In genomic region chr5:130836729-130837660, GRCh38 we compare ENCODE assay signal across 9 cellular contexts.
DNase-seq lines count a peak whose midpoint lies in the region; ATAC-seq and TF ChIP-seq lines count a peak whose summit lies in the region.
"Had no signal": no experiment of that assay in that cellular context is flagged by ENCODE, and none has a peak within 500 bp of the region (broad histone marks: within the 10 kb centered on the region; RNA-seq: fewer than 3 reads in every experiment).

No MANE protein-coding gene starts in this region.

- H3K36me3 ChIP-seq in BE2C (no peaks in the 10 kb centered on the region), lower lobe of right lung (no peaks in the 10 kb centered on the region)

- H3K27me3 ChIP-seq in BE2C = no peaks in the 10 kb centered on the region
- H3K27me3 ChIP-seq in lower lobe of right lung (ENCODE audit: low read depth) = no peaks in the 10 kb centered on the region

- H3K9me3 ChIP-seq in BE2C (no peaks in the 10 kb centered on the region), lower lobe of right lung (no peaks in the 10 kb centered on the region)

- no peaks in the 10 kb centered on the region for H3K36me3 Mint-ChIP-seq in activated naive CD8-positive, alpha-beta T cell treated with anti-CD3 and anti-CD28 coated beads for 36 hours

- peak overlapping the region; percentile 52 for H3K4me3 ChIP-seq in BE2C (ENCODE audit: low read depth, low read length)
- peak overlapping the region; percentile 41 for H3K4me3 ChIP-seq in lower lobe of right lung

- H3K4me1 ChIP-seq in BE2C (no peaks in the 10 kb centered on the region; the same call in 1 of the 2 replicates), lower lobe of right lung (peaks cover 3% of the 10 kb centered on the region)

- H3K4me1 Mint-ChIP-seq in activated naive CD8-positive, alpha-beta T cell treated with anti-CD3 and anti-CD28 coated beads for 36 hours = peaks cover 10% of the 10 kb centered on the region

- no peak overlapping the region for H3K27ac Mint-ChIP-seq in activated naive CD8-positive, alpha-beta T cell treated with anti-CD3 and anti-CD28 coated beads for 36 hours

- no peak for DNase-seq in BE2C
- DNase-seq in activated naive CD8-positive, alpha-beta T cell treated with anti-CD3 and anti-CD28 coated beads for 36 hours = no peak
- DNase-seq in lower lobe of right lung = no peak
- DNase-seq in retina = no peak
- no peak for DNase-seq in anterior cingulate cortex (lab: John Stamatoyannopoulos, UW)
- DNase-seq in NCI-H69 (lab: John Stamatoyannopoulos, UW) = no peak

- no peak for TF ChIP-seq CTCF in BE2C (IDR thresholded peaks at IDR 0.05; ENCODE audit: low read depth, low read length)
- TF ChIP-seq CTCF in lower lobe of right lung (IDR thresholded peaks at IDR 0.05) = no peak

- no peaks in the 10 kb centered on the region for H3K9me3 Mint-ChIP-seq in activated naive CD8-positive, alpha-beta T cell treated with anti-CD3 and anti-CD28 coated beads for 36 hours

- H3K4me3 Mint-ChIP-seq in activated naive CD8-positive, alpha-beta T cell treated with anti-CD3 and anti-CD28 coated beads for 36 hours = peak overlapping the region; percentile 77

- no peak overlapping the region for H3K27ac ChIP-seq in lower lobe of right lung
- H3K27ac ChIP-seq: HL-60 had no signal

- peak; percentile 79 for ATAC-seq in GM19324 (IDR thresholded peaks at IDR 0.05; ENCODE audit: low FRiP score, unreplicated experiment)
- ATAC-seq in HG03469 (IDR thresholded peaks at IDR 0.05; ENCODE audit: unreplicated experiment) = peak; percentile 76
- peak in 1 of 2 donors; percentile 36 for ATAC-seq in lower lobe of right lung

- no peaks in the 10 kb centered on the region for H3K27me3 Mint-ChIP-seq in activated naive CD8-positive, alpha-beta T cell treated with anti-CD3 and anti-CD28 coated beads for 36 hours

- intact Hi-C loops in lower lobe of right lung (cut with DNase I) = no loop called here
